ENCODE assay signal across 8 cellular contexts in genomic region chr1:93847811-93848288, GRCh38. TPM values are rescaled to one million over a fixed set of nuclear protein-coding genes. Genes with fewer than 3 reads are reported as not detected.
A peak's percentile ranks its signal among the peaks of the same experiment; 100 is the strongest.
DNase-seq lines count a peak whose midpoint lies in the region; ATAC-seq and TF ChIP-seq lines count a peak whose summit lies in the region.

No MANE protein-coding gene starts in this region.

- H3K36me3 Mint-ChIP-seq in activated CD4-positive, alpha-beta T cell treated with anti-CD3 and anti-CD28 coated beads, Interleukin-2, amount 10 ng/mL, durations not matched to agents 7 days and 5 days (ENCODE audit: low read depth): peaks cover 3% of the 10 kb centered on the region

- in situ Hi-C loops in ACHN (cut with HindIII; ENCODE audit: low pct_ligation_motif_present, low pct_unique_long_range_greater_than_20kb, low sequenced_read_pairs): no loop called here

- WGBS in lower leg skin, 2 donors: 0 to 1% methylated on average over 36 of the region's 36 CpGs

- TF ChIP-seq CTCF in lower leg skin (IDR thresholded peaks at IDR 0.05): no peak

- POLR2A ChIA-PET in activated CD4-positive, alpha-beta T cell treated with anti-CD3 and anti-CD28 coated beads, Interleukin-2, amount 10 ng/mL, durations not matched to agents 7 days and 5 days (lab: Charles Lee): no interaction called here

- ATAC-seq in GM18868 (IDR thresholded peaks at IDR 0.05; ENCODE audit: unreplicated experiment): peak; percentile 25
- peak; percentile 14 for ATAC-seq in HG03135 (IDR thresholded peaks at IDR 0.05; ENCODE audit: unreplicated experiment)

- H3K27me3 Mint-ChIP-seq in activated CD4-positive, alpha-beta T cell treated with anti-CD3 and anti-CD28 coated beads, Interleukin-2, amount 10 ng/mL, durations not matched to agents 7 days and 5 days: peaks cover 3% of the 10 kb centered on the region

- CTCF ChIA-PET in activated CD4-positive, alpha-beta T cell treated with anti-CD3 and anti-CD28 coated beads, Interleukin-2, amount 10 ng/mL, durations not matched to agents 7 days and 5 days (lab: Charles Lee): interaction anchor here (1.0 to 1.5 kb wide), 2 partner anchors 11 to 34 kb away, joined by 3 read pairs; no protein-coding TSS in a partner anchor

- peaks cover 30% of the 10 kb centered on the region for H3K4me1 Mint-ChIP-seq in activated CD4-positive, alpha-beta T cell treated with anti-CD3 and anti-CD28 coated beads, Interleukin-2, amount 10 ng/mL, durations not matched to agents 7 days and 5 days

- no peaks in the 10 kb centered on the region for H3K9me3 Mint-ChIP-seq in activated CD4-positive, alpha-beta T cell treated with anti-CD3 and anti-CD28 coated beads, Interleukin-2, amount 10 ng/mL, durations not matched to agents 7 days and 5 days

- H3K4me3 Mint-ChIP-seq in activated CD4-positive, alpha-beta T cell treated with anti-CD3 and anti-CD28 coated beads, Interleukin-2, amount 10 ng/mL, durations not matched to agents 7 days and 5 days: peak overlapping the region; percentile 95

- H3K4me3 ChIP-seq in lower leg skin (ENCODE audit: low read depth, poor library complexity, severe bottlenecking): peak overlapping the region; percentile 78

- DNase-seq in ACHN (peak; percentile 66), NCI-H345 treated with DMSO at 0.1 percent for 48 hours (lab: John Stamatoyannopoulos, UW; ENCODE audit: unreplicated experiment) (peak; percentile 52), dermis blood vessel endothelial cell (peak; percentile 70), lower leg skin (ENCODE audit: low spot score in 2 of 2) (peak; percentile 67 to 94)
- peak; percentile 67 for DNase-seq in activated CD4-positive, alpha-beta T cell treated with anti-CD3 and anti-CD28 coated beads, Interleukin-2, amount 10 ng/mL, durations not matched to agents 7 days and 5 days
- DNase-seq in stimulated activated CD4-positive, alpha-beta T cell treated with anti-CD3 and anti-CD28 coated beads, TNF-alpha, amount 100 ng/mL, for 1 hour (ENCODE audit: low read depth in 3 of 3, low spot score in 1 of 3): peak in 2 of 3 donors; percentile 52 to 53

- peak overlapping the region; percentile 94 for H3K27ac Mint-ChIP-seq in activated CD4-positive, alpha-beta T cell treated with anti-CD3 and anti-CD28 coated beads, Interleukin-2, amount 10 ng/mL, durations not matched to agents 7 days and 5 days

- no peak for TF ChIP-seq POLR2A in lower leg skin (IDR thresholded peaks at IDR 0.05)

- intact Hi-C loops in lower leg skin (cut with DNase I; ENCODE audit: low total_unique reads): loop anchor here (10.0 kb wide), 1 partner anchor 403 kb away; the partner anchor contains the start of gene FNBP1L

RNA-seq across cellular contexts. Expression of gene DNTTIP2, which starts 31.2 kb away (rescaled TPM):
- 10 to 100 TPM; 56.4 to 57.4 TPM for total RNA-seq in activated CD4-positive, alpha-beta T cell treated with anti-CD3 and anti-CD28 coated beads, Interleukin-2, amount 10 ng/mL, durations not matched to agents 7 days and 5 days
- total RNA-seq in dermis blood vessel endothelial cell (33.2 and 40.4 TPM in 2 replicates), lower leg skin (10 to 100 TPM; 27.0 to 42.0 (median 34.8) TPM)

Comparison
In these comparisons a context has a peak if more than half of its experiments do, and no peak if none do; other contexts are left out.
1. Peak in every context shown above with its lines: DNase-seq, ATAC-seq and H3K4me3 ChIP-seq.